In the genomic region with DNA sequence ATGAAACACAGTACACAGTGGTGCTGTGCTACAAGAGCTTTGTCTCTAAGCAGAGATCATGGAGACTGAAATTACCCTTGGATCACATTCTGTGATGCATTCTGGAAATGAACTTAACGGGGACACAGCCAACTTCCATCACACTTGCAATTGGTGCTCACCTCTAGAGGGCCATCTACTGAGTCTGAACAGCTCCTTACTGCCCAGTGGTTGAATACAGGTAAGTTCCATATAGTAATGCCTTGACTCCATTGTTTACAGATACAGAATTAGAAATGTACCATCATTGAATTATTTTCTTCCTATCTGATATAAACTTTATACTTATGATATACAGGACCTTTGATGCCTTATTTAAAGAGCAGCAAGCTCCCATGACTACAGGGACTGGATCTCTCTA, we compare ENCODE assay signal across 14 cellular contexts.
DNase-seq lines count a peak whose midpoint lies in the region; ATAC-seq and TF ChIP-seq lines count a peak whose summit lies in the region.
"Had no signal": no experiment of that assay in that cellular context is flagged by ENCODE, and none has a peak within 500 bp of the region (broad histone marks: within the 10 kb centered on the region; RNA-seq: fewer than 3 reads in every experiment).

No MANE protein-coding gene starts in this region.

- H3K27me3 Mint-ChIP-seq in MCF 10A (ENCODE audit: insufficient read depth, unreplicated experiment) (no peaks in the 10 kb centered on the region), WTC11 (ENCODE audit: low read depth) (no peaks in the 10 kb centered on the region)

- no peaks in the 10 kb centered on the region for H3K79me2 ChIP-seq in mammary epithelial cell (ENCODE audit: insufficient read depth, low read length)

- no peaks in the 10 kb centered on the region for H3K4me1 ChIP-seq in mammary epithelial cell (ENCODE audit: insufficient read depth, low read length)
- H3K4me1 ChIP-seq in IMR-90 (ENCODE audit: control insufficient read depth, insufficient read depth, low read length) = no peaks in the 10 kb centered on the region
- H3K4me1 ChIP-seq: upper lobe of right lung had no signal

- no TSS peak for BruUV-seq in mammary epithelial cell (replicated peaks; lab: Mats Ljungman, UMichigan)
- BruUV-seq in MCF 10A (replicated peaks; lab: Mats Ljungman, UMichigan) = no TSS peak
- no TSS peak for BruUV-seq in IMR-90 (replicated peaks; lab: Mats Ljungman, UMichigan)

- H3K4me2 ChIP-seq in mammary epithelial cell (ENCODE audit: insufficient read depth, low read depth, low read length) = no peak overlapping the region
- H3K4me2 ChIP-seq in IMR-90 (ENCODE audit: low read depth, low read length) = no peak overlapping the region

- peaks cover 7% of the 10 kb centered on the region for H3K9me3 Mint-ChIP-seq in MCF 10A (ENCODE audit: unreplicated experiment)
- H3K9me3 Mint-ChIP-seq in WTC11 = peaks cover 6% of the 10 kb centered on the region
- H3K9me3 Mint-ChIP-seq: activated naive CD8-positive, alpha-beta T cell treated with anti-CD3 and anti-CD28 coated beads, Interleukin-2, amount 10 ng/mL, durations not matched to agents 7 days and 5 days had no signal

- no peak for TF ChIP-seq POLR2A in IMR-90 (IDR thresholded peaks at IDR 0.05; ENCODE audit: low read depth, low read length)

- no peak overlapping the region for H3K18ac ChIP-seq in IMR-90 (ENCODE audit: low read depth, low read length)

- H2BK5ac ChIP-seq in IMR-90 (ENCODE audit: low read depth, low read length, poor library complexity, severe bottlenecking) = no peak overlapping the region

- no peak overlapping the region for H2AK5ac ChIP-seq in IMR-90 (ENCODE audit: low read depth, low read length)

- H3K4me3 ChIP-seq in mammary epithelial cell (replicated peaks in 1 of 3; ENCODE audit: insufficient read depth in 1 of 3, low read depth in 2 of 3, low read length in 3 of 3) (no peak overlapping the region), IMR-90 (ENCODE audit: insufficient read depth, low read depth, low read length) (no peak overlapping the region)
- H3K4me3 ChIP-seq: upper lobe of right lung had no signal

- H4K20me1 ChIP-seq in mammary epithelial cell (ENCODE audit: insufficient read depth, low read length) (no peaks in the 10 kb centered on the region), IMR-90 (ENCODE audit: insufficient read depth, low read length) (no peaks in the 10 kb centered on the region)

- H3K36me3 ChIP-seq in mammary epithelial cell (ENCODE audit: insufficient read depth, low read length) (no peaks in the 10 kb centered on the region), IMR-90 (ENCODE audit: control insufficient read depth, insufficient read depth, low read length) (no peaks in the 10 kb centered on the region)
- H3K36me3 ChIP-seq: upper lobe of right lung had no signal

- in situ Hi-C loops in mammary epithelial cell (cut with MboI; ENCODE audit: low sequenced_read_pairs in 2 of 2) (no loop called here), IMR-90 (cut with MboI; ENCODE audit: low sequenced_read_pairs) (no loop called here)

- no peak overlapping the region for H3K27ac Mint-ChIP-seq in MCF 10A (ENCODE audit: low read depth, unreplicated experiment)
- H3K27ac Mint-ChIP-seq in WTC11 = no peak overlapping the region
- H3K27ac Mint-ChIP-seq: activated naive CD8-positive, alpha-beta T cell treated with anti-CD3 and anti-CD28 coated beads, Interleukin-2, amount 10 ng/mL, durations not matched to agents 7 days and 5 days had no signal

- TF ChIP-seq CTCF in mammary epithelial cell (conservative IDR thresholded peaks at IDR 0.05 in 1 of 2, IDR thresholded peaks at IDR 0.05 in 1 of 2; ENCODE audit: extremely low read depth in 1 of 2, insufficient read depth in 1 of 2, low read depth in 1 of 2, low read length in 2 of 2) (peak; percentile 22 to 39), MCF 10A (IDR thresholded peaks at IDR 0.05; ENCODE audit: unreplicated experiment) (no peak), IMR-90 (conservative IDR thresholded peaks at IDR 0.05; ENCODE audit: low read depth, low read length) (no peak), WTC11 (IDR thresholded peaks at IDR 0.05) (no peak), omental fat pad (IDR thresholded peaks at IDR 0.05) (no peak)

- H3K27me3 ChIP-seq in mammary epithelial cell (ENCODE audit: insufficient read depth, low read length) (no peaks in the 10 kb centered on the region), IMR-90 (ENCODE audit: control insufficient read depth, insufficient read depth, low read length) (no peaks in the 10 kb centered on the region)
- H3K27me3 ChIP-seq: upper lobe of right lung had no signal

- POLR2A ChIA-PET in MCF 10A (lab: Yijun Ruan, JAX) = no interaction called here
- POLR2A ChIA-PET in IMR-90 (lab: Charles Lee; ENCODE audit: unreplicated experiment) = no interaction called here
- POLR2A ChIA-PET in WTC11 (lab: Charles Lee) = no interaction called here

- peak overlapping the region; percentile 4; the same call in 1 of the 2 replicates for H3K14ac ChIP-seq in IMR-90 (replicated peaks; ENCODE audit: low read depth, low read length)

- no peak for ATAC-seq in IMR-90 (ENCODE audit: low read depth)
- ATAC-seq in WTC11 = peak; percentile 92
- ATAC-seq in omental fat pad (ENCODE audit: low FRiP score) = no peak
- ATAC-seq: upper lobe of right lung had no signal

- TF ChIP-seq RAD21 in IMR-90 (IDR thresholded peaks at IDR 0.05; ENCODE audit: low read length) = no peak

- H3K36me3 Mint-ChIP-seq in MCF 10A (ENCODE audit: insufficient read depth, unreplicated experiment) (no peaks in the 10 kb centered on the region), WTC11 (no peaks in the 10 kb centered on the region)
- H3K36me3 Mint-ChIP-seq: activated naive CD8-positive, alpha-beta T cell treated with anti-CD3 and anti-CD28 coated beads, Interleukin-2, amount 10 ng/mL, durations not matched to agents 7 days and 5 days had no signal

- H3K4me1 Mint-ChIP-seq in MCF 10A (ENCODE audit: insufficient read depth, unreplicated experiment) (no peaks in the 10 kb centered on the region), WTC11 (peaks cover 6% of the 10 kb centered on the region)
- H3K4me1 Mint-ChIP-seq: activated naive CD8-positive, alpha-beta T cell treated with anti-CD3 and anti-CD28 coated beads, Interleukin-2, amount 10 ng/mL, durations not matched to agents 7 days and 5 days had no signal

- no peak overlapping the region for H3K27ac ChIP-seq in mammary epithelial cell (ENCODE audit: insufficient read depth, low read depth, low read length)
- H3K27ac ChIP-seq in IMR-90 (ENCODE audit: insufficient read depth, low read length) = no peak overlapping the region
- H3K27ac ChIP-seq: upper lobe of right lung had no signal

- no peak overlapping the region for H3K4ac ChIP-seq in IMR-90 (ENCODE audit: low read depth, low read length)

- no peak for DNase-seq in mammary epithelial cell
- DNase-seq in MCF 10A (ENCODE audit: unreplicated experiment) = no peak
- DNase-seq in IMR-90 = no peak
- peak; percentile 15 for DNase-seq in WTC11 (ENCODE audit: low spot score)
- DNase-seq in SIG-M5 treated with dmso at 0.1 percent for 504 hours (lab: John Stamatoyannopoulos, UW; ENCODE audit: unreplicated experiment) = no peak
- no peak for DNase-seq in retina
- no peak for DNase-seq in omental fat pad (ENCODE audit: low spot score)
- no peak for DNase-seq in NCI-H510A treated with DMSO at 0.1 percent for 48 hours (lab: John Stamatoyannopoulos, UW)
- DNase-seq: activated naive CD8-positive, alpha-beta T cell treated with anti-CD3 and anti-CD28 coated beads, Interleukin-2, amount 10 ng/mL, durations not matched to agents 7 days and 5 days; MV-4-11; NCI-H226; posterior cingulate gyrus; SHP77; upper lobe of right lung had no signal

- H3K9me1 ChIP-seq in IMR-90 (ENCODE audit: insufficient read depth, low read length) = no peaks in the 10 kb centered on the region

- no peak overlapping the region for H3K56ac ChIP-seq in IMR-90 (ENCODE audit: extremely low read depth, insufficient read depth, low read length)

- no peak overlapping the region for H2BK120ac ChIP-seq in IMR-90 (ENCODE audit: low read depth, low read length)

- no peak overlapping the region for H4K5ac ChIP-seq in IMR-90 (ENCODE audit: low read depth, low read length)

- 17% methylated on average over 1 of the region's 1 CpG for WGBS in mammary epithelial cell (ENCODE audit: low coverage, missing lambda C conversion rate)
- WGBS in IMR-90 (ENCODE audit: extremely low coverage in 2 of 2, insufficient read length in 1 of 2), 2 experiments = no CpG with 5 or more reads among the region's 1 CpG

- no peak overlapping the region for H3K23ac ChIP-seq in IMR-90 (ENCODE audit: low read depth, low read length)

- no peaks in the 10 kb centered on the region for H3K9me3 ChIP-seq in mammary epithelial cell (replicated peaks; ENCODE audit: insufficient read depth, low read length)
- H3K9me3 ChIP-seq in IMR-90 (ENCODE audit: control insufficient read depth, insufficient read depth, low read length) = no peaks in the 10 kb centered on the region
- H3K9me3 ChIP-seq: upper lobe of right lung had no signal

- no peak overlapping the region for H4K8ac ChIP-seq in IMR-90 (ENCODE audit: low read depth in 2 of 2, low read length in 2 of 2)

- no peak overlapping the region for H4K91ac ChIP-seq in IMR-90 (ENCODE audit: insufficient read depth, low read depth, low read length)

- no peak overlapping the region for H2BK15ac ChIP-seq in IMR-90 (ENCODE audit: low read depth, low read length)

- H2BK20ac ChIP-seq in IMR-90 (ENCODE audit: low read depth, low read length) = no peak overlapping the region

- H3K79me1 ChIP-seq in IMR-90 (ENCODE audit: low read depth in 1 of 2, low read length in 2 of 2) = no peaks in the 10 kb centered on the region

- CTCF ChIA-PET in mammary epithelial cell (lab: Charles Lee; ENCODE audit: low non-redundant PET) (no interaction called here), MCF 10A (lab: Yijun Ruan, JAX) (interaction anchor here (0.6 kb wide), 1 partner anchor 30 kb away, joined by 3 read pairs; no protein-coding TSS in a partner anchor), IMR-90 (lab: Yijun Ruan, JAX) (no interaction called here), WTC11 (lab: Charles Lee) (interaction anchor here (0.9 to 1.6 kb wide), 3 partner anchors 13 to 51 kb away, joined by 3 to 4 read pairs (median 3); no protein-coding TSS in a partner anchor)

- H2AFZ ChIP-seq in mammary epithelial cell (ENCODE audit: low read depth, low read length) = no peak overlapping the region
- H2AFZ ChIP-seq in IMR-90 (replicated peaks; ENCODE audit: low read length, poor library complexity) = no peak overlapping the region

- H2AK9ac ChIP-seq in IMR-90 (replicated peaks; ENCODE audit: low read depth, low read length, poor library complexity) = no peak overlapping the region

- no peak overlapping the region for H3K9ac ChIP-seq in mammary epithelial cell (ENCODE audit: insufficient read depth, low read length)
- H3K9ac ChIP-seq in IMR-90 (ENCODE audit: low read depth, low read length) = no peak overlapping the region

- H3K4me3 Mint-ChIP-seq in MCF 10A (ENCODE audit: unreplicated experiment) = no peak overlapping the region
- no peak overlapping the region for H3K4me3 Mint-ChIP-seq in WTC11
- H3K4me3 Mint-ChIP-seq: activated naive CD8-positive, alpha-beta T cell treated with anti-CD3 and anti-CD28 coated beads, Interleukin-2, amount 10 ng/mL, durations not matched to agents 7 days and 5 days had no signal

- intact Hi-C loops in mammary epithelial cell (cut with micrococcal nuclease) = no loop called here
- intact Hi-C loops in MCF 10A (cut with micrococcal nuclease) = no loop called here
- intact Hi-C loops in IMR-90 (cut with micrococcal nuclease) = loop anchor here (10.0 kb wide), 1 partner anchor 629 kb away; no protein-coding TSS in a partner anchor

- dilution Hi-C loops in mammary epithelial cell (cut with HindIII; ENCODE audit: low sequenced_read_pairs) (no loop called here), IMR-90 (cut with HindIII; ENCODE audit: low sequenced_read_pairs, unreplicated experiment) (no loop called here)

Comparison
In these comparisons a context has a peak if more than half of its experiments do, and no peak if none do; other contexts are left out.
1. CTCF ChIP-seq: peak in mammary epithelial cell (2 of 2); none in MCF 10A (single experiment), IMR-90 (single experiment), WTC11 (single experiment) and omental fat pad (0 of 3).
2. CTCF ChIA-PET loops: an anchor here in MCF 10A (0.6 kb wide) and WTC11 (0.9 to 1.6 kb wide); none called in mammary epithelial cell and IMR-90.